In the genomic region with DNA sequence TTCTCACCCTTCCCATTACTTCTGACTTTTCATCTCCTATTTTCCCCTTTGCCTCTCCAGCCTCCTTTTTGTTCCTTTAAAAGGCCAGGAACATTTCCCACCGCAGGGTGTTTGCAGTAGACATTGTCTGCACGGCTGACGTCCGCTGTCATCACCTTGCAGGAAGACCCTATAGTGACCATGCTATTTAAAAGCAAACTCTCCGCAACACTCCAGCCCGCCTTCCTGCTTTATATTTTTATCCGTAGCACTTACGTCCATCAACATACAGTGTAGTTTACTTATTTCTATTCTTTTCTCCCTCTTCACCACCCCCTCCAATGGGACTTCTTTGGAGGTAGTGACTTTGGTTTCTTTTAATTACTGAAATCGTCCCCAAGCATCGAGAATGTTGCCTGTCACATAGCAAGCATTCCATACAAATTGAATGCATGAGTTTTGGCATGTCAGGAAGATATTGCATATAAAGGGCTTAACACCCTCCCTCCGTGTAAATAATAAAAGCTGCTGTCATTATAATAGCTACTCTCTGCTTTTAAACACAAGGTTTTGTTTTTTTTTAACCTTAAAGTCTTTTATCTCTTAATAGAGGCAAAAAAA, we compare ENCODE assay signal across 1 cellular context.
TF ChIP-seq lines count a peak whose summit lies in the region.

No MANE protein-coding gene starts in this region.

TF ChIP-seq in HEK293, 187 proteins besides CTCF, POLR2A, EP300 and RAD21 (continued from another document):
- TF ChIP-seq, protein P1, sequence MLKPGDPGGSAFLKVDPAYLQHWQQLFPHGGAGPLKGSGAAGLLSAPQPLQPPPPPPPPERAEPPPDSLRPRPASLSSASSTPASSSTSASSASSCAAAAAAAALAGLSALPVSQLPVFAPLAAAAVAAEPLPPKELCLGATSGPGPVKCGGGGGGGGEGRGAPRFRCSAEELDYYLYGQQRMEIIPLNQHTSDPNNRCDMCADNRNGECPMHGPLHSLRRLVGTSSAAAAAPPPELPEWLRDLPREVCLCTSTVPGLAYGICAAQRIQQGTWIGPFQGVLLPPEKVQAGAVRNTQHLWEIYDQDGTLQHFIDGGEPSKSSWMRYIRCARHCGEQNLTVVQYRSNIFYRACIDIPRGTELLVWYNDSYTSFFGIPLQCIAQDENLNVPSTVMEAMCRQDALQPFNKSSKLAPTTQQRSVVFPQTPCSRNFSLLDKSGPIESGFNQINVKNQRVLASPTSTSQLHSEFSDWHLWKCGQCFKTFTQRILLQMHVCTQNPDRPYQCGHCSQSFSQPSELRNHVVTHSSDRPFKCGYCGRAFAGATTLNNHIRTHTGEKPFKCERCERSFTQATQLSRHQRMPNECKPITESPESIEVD (tag by site-specific recombination; IDR thresholded peaks at IDR 0.05) = 0 out of 2 replicates have a peak, but pooled peaks have one; percentile 10
- no peak for TF ChIP-seq ZNF155 (tag by site-specific recombination; IDR thresholded peaks at IDR 0.05)
